Comparison of ENCODE assay signal across 8 cellular contexts in genomic region chr11:6468712-6469495, GRCh38. TPM values are rescaled to one million over a fixed set of nuclear protein-coding genes. Genes with fewer than 3 reads are reported as not detected.
DNase-seq lines count a peak whose midpoint lies in the region; ATAC-seq and TF ChIP-seq lines count a peak whose summit lies in the region.

No MANE protein-coding gene starts in this region.

- H3K27ac Mint-ChIP-seq in activated naive CD8-positive, alpha-beta T cell treated with anti-CD3 and anti-CD28 coated beads, Interleukin-2, amount 50 U/mL, for 24 hours, result no peak overlapping the region
- no peak overlapping the region for H3K27ac Mint-ChIP-seq in progenitor cell of endocrine pancreas
- no peak overlapping the region for H3K27ac Mint-ChIP-seq in T-helper 2 cell treated with Interferon-gamma antibody and Interleukin-4, amounts not matched to agents 5 μg/mL and 100 μg/mL, for 36 hours

- no peak for TF ChIP-seq CTCF in NB4 (IDR thresholded peaks at IDR 0.05; ENCODE audit: low read depth, low read length)
- TF ChIP-seq CTCF in heart left ventricle (IDR thresholded peaks at IDR 0.05), result no peak
- no peak for TF ChIP-seq CTCF in progenitor cell of endocrine pancreas (IDR thresholded peaks at IDR 0.05; ENCODE audit: unreplicated experiment)

- TF ChIP-seq POLR2A in GM15510 (IDR thresholded peaks at IDR 0.05; ENCODE audit: borderline replicate concordance, extremely low read depth, insufficient read length), result peak; percentile 34
- no peak for TF ChIP-seq POLR2A in NB4 (IDR thresholded peaks at IDR 0.05; ENCODE audit: extremely low read depth, insufficient read length)
- TF ChIP-seq POLR2A in heart left ventricle (IDR thresholded peaks at IDR 0.05), result peak in 1 of 2 donors; percentile 32

- no peaks in the 10 kb centered on the region for H3K27me3 Mint-ChIP-seq in activated naive CD8-positive, alpha-beta T cell treated with anti-CD3 and anti-CD28 coated beads, Interleukin-2, amount 50 U/mL, for 24 hours
- peaks cover 10% of the 10 kb centered on the region for H3K27me3 Mint-ChIP-seq in progenitor cell of endocrine pancreas
- H3K27me3 Mint-ChIP-seq in T-helper 2 cell treated with Interferon-gamma antibody and Interleukin-4, amounts not matched to agents 5 μg/mL and 100 μg/mL, for 36 hours (ENCODE audit: low read depth), result peaks cover 2% of the 10 kb centered on the region

- peak overlapping the region in 11 of 12 donors; percentile 20 to 63 (median 56) for H3K27ac ChIP-seq in heart left ventricle

- peaks cover 12% of the 10 kb centered on the region for H3K4me1 Mint-ChIP-seq in activated naive CD8-positive, alpha-beta T cell treated with anti-CD3 and anti-CD28 coated beads, Interleukin-2, amount 50 U/mL, for 24 hours
- H3K4me1 Mint-ChIP-seq in progenitor cell of endocrine pancreas (ENCODE audit: low read depth), result peaks cover 24% of the 10 kb centered on the region
- peaks cover 3% of the 10 kb centered on the region for H3K4me1 Mint-ChIP-seq in T-helper 2 cell treated with Interferon-gamma antibody and Interleukin-4, amounts not matched to agents 5 μg/mL and 100 μg/mL, for 36 hours (ENCODE audit: low read depth)

- H3K36me3 ChIP-seq in H7 (replicated peaks; ENCODE audit: control insufficient read depth, insufficient read depth, low read length) (no peaks in the 10 kb centered on the region), heart left ventricle (peaks cover 0 to 30% (median 17%) of the 10 kb centered on the region in 9 donors)

- DNase-seq in H7 (peak; percentile 98), NB4 (ENCODE audit: low read depth) (peak; percentile 75), heart left ventricle (peak; percentile 91 to 94 (median 92)), progenitor cell of endocrine pancreas (ENCODE audit: low spot score, unreplicated experiment) (peak; percentile 40), AML-193 (lab: John Stamatoyannopoulos, UW) (no peak)
- peak; percentile 34 for DNase-seq in activated naive CD8-positive, alpha-beta T cell treated with anti-CD3 and anti-CD28 coated beads, Interleukin-2, amount 50 U/mL, for 24 hours
- DNase-seq in T-helper 2 cell treated with Interferon-gamma antibody and Interleukin-4, amounts not matched to agents 5 μg/mL and 100 μg/mL, for 36 hours (ENCODE audit: low spot score), result no peak

- H3K4me1 ChIP-seq in heart left ventricle, result peaks cover 0 to 28% (median 15%) of the 10 kb centered on the region in 12 donors

- intact Hi-C loops in heart left ventricle (cut with DNase I), result no loop called here

- H3K4me3 Mint-ChIP-seq in activated naive CD8-positive, alpha-beta T cell treated with anti-CD3 and anti-CD28 coated beads, Interleukin-2, amount 50 U/mL, for 24 hours, result no peak overlapping the region
- no peak overlapping the region for H3K4me3 Mint-ChIP-seq in progenitor cell of endocrine pancreas (ENCODE audit: low read depth)
- H3K4me3 Mint-ChIP-seq in T-helper 2 cell treated with Interferon-gamma antibody and Interleukin-4, amounts not matched to agents 5 μg/mL and 100 μg/mL, for 36 hours, result no peak overlapping the region

- H3K27me3 ChIP-seq in H7 (ENCODE audit: control insufficient read depth, insufficient read depth, low read length) (peaks cover 5% of the 10 kb centered on the region), heart left ventricle (no peaks in the 10 kb centered on the region)

- H3K4me3 ChIP-seq in H7 (ENCODE audit: insufficient read depth, low read depth, low read length) (no peak overlapping the region), NB4 (ENCODE audit: low read depth, low read length) (no peak overlapping the region), heart left ventricle (no peak overlapping the region)

- H3K36me3 Mint-ChIP-seq in activated naive CD8-positive, alpha-beta T cell treated with anti-CD3 and anti-CD28 coated beads, Interleukin-2, amount 50 U/mL, for 24 hours (ENCODE audit: low read depth), result no peaks in the 10 kb centered on the region
- H3K36me3 Mint-ChIP-seq in progenitor cell of endocrine pancreas (ENCODE audit: insufficient read depth), result no peaks in the 10 kb centered on the region
- H3K36me3 Mint-ChIP-seq in T-helper 2 cell treated with Interferon-gamma antibody and Interleukin-4, amounts not matched to agents 5 μg/mL and 100 μg/mL, for 36 hours (ENCODE audit: low read depth), result no peaks in the 10 kb centered on the region

- no peaks in the 10 kb centered on the region for H3K9me3 ChIP-seq in heart left ventricle

- peak; percentile 62 for ATAC-seq in activated naive CD8-positive, alpha-beta T cell treated with anti-CD3 and anti-CD28 coated beads, Interleukin-2, amount 50 U/mL, for 24 hours
- peak; percentile 82 to 95 (median 89) for ATAC-seq in heart left ventricle

- H3K9me3 Mint-ChIP-seq in activated naive CD8-positive, alpha-beta T cell treated with anti-CD3 and anti-CD28 coated beads, Interleukin-2, amount 50 U/mL, for 24 hours, result no peaks in the 10 kb centered on the region
- H3K9me3 Mint-ChIP-seq in progenitor cell of endocrine pancreas (ENCODE audit: low read depth), result no peaks in the 10 kb centered on the region
- H3K9me3 Mint-ChIP-seq in T-helper 2 cell treated with Interferon-gamma antibody and Interleukin-4, amounts not matched to agents 5 μg/mL and 100 μg/mL, for 36 hours, result no peaks in the 10 kb centered on the region

- WGBS in heart left ventricle, 4 donors, result 22 to 33% (median 25%) methylated on average over 6 of the region's 6 CpGs

RNA-seq across cellular contexts. Expression of gene TRIM3, which starts 4.8 kb away (rescaled TPM):
- total RNA-seq in H7 (2014; rRNA removed; shearing (Covaris generic)), result 18.3 and 24.9 TPM in 2 replicates
- total RNA-seq in heart left ventricle (10 to 100 TPM in 6 of 9 donors, 1 to 10 TPM in 3; 7.7 to 18.8 (median 10.4) TPM), progenitor cell of endocrine pancreas (18.5 and 22.6 TPM in 2 replicates)
- polyA plus RNA-seq in heart left ventricle, result 10 to 100 TPM in 1 of 2 donors, 1 to 10 TPM in 1; 9.8 to 14.7 TPM

RNA-seq across cellular contexts. Expression of gene ARFIP2, which starts 12.2 kb away (rescaled TPM):
- total RNA-seq in H7 (2014; rRNA removed; shearing (Covaris generic)), result 56.0 and 57.1 TPM in 2 replicates
- total RNA-seq in heart left ventricle (10 to 100 TPM; 10.7 to 24.9 (median 18.9) TPM), progenitor cell of endocrine pancreas (77.0 and 78.1 TPM in 2 replicates)
- polyA plus RNA-seq in heart left ventricle, result 10 to 100 TPM; 14.0 to 36.7 TPM

RNA-seq across cellular contexts. Expression of gene TIMM10B, which starts 12.4 kb away (rescaled TPM):
- 23.1 and 24.9 TPM in 2 replicates for total RNA-seq in H7 (2014; rRNA removed; shearing (Covaris generic))
- total RNA-seq in heart left ventricle (10 to 100 TPM; 13.2 to 26.9 (median 16.1) TPM), progenitor cell of endocrine pancreas (34.2 and 37.5 TPM in 2 replicates)
- polyA plus RNA-seq in heart left ventricle, result 10 to 100 TPM in 1 of 2 donors, 1 to 10 TPM in 1; 9.5 to 24.1 TPM

RNA-seq across cellular contexts. Expression of gene HPX, which starts 28.1 kb away (rescaled TPM):
- total RNA-seq in H7 (2014; rRNA removed; shearing (Covaris generic)), result 3.2 TPM in 1 of 2 replicates, not detected in the other
- total RNA-seq in heart left ventricle (1 to 10 TPM in 1 of 9 donors, under 1 TPM in 3, not detected in 5; 0.17 to 1.5 (median 0.35) TPM), progenitor cell of endocrine pancreas (2.5 and 6.1 TPM in 2 replicates)
- under 1 TPM; 0.33 to 0.46 TPM for polyA plus RNA-seq in heart left ventricle

RNA-seq across cellular contexts. Expression of gene DNHD1, which starts 28.2 kb away (rescaled TPM):
- 5.9 and 11.2 TPM in 2 replicates for total RNA-seq in H7 (2014; rRNA removed; shearing (Covaris generic))
- total RNA-seq in heart left ventricle (1 to 10 TPM; 3.9 to 9.4 (median 5.4) TPM), progenitor cell of endocrine pancreas (7.0 and 7.7 TPM in 2 replicates)
- polyA plus RNA-seq in heart left ventricle, result 1 to 10 TPM; 2.2 to 6.0 TPM

Comparison
In these comparisons a context has a peak if more than half of its experiments do, and no peak if none do; other contexts are left out.
1. DNase-seq: peak in H7 (single experiment), NB4 (single experiment), activated naive CD8-positive, alpha-beta T cell treated with anti-CD3 and anti-CD28 coated beads, Interleukin-2, amount 50 U/mL, for 24 hours (single experiment), heart left ventricle (5 of 5) and progenitor cell of endocrine pancreas (single experiment); none in T-helper 2 cell treated with Interferon-gamma antibody and Interleukin-4, amounts not matched to agents 5 μg/mL and 100 μg/mL, for 36 hours (single experiment) and AML-193 (0 of 2).